In genomic region chr2:174138161-174138560, GRCh38 we compare ENCODE assay signal across 11 cellular contexts.
DNase-seq lines count a peak whose midpoint lies in the region; ATAC-seq, FAIRE-seq and TF ChIP-seq lines count a peak whose summit lies in the region.
"Had no signal": no experiment of that assay in that cellular context is flagged by ENCODE, and none has a peak within 500 bp of the region (broad histone marks: within the 10 kb centered on the region; RNA-seq: fewer than 3 reads in every experiment).

No MANE protein-coding gene starts in this region.

- no peak overlapping the region for H3K4me3 ChIP-seq in coronary artery

- peak; percentile 11 for DNase-seq in CD1c-positive myeloid dendritic cell (ENCODE audit: extremely low spot score)
- DNase-seq in HEK293T (ENCODE audit: extremely low spot score): peak; percentile 21
- DNase-seq in WTC11 (ENCODE audit: low spot score): no peak
- no peak for DNase-seq in left lobe of liver (ENCODE audit: low spot score)
- DNase-seq in coronary artery (ENCODE audit: low spot score): no peak
- DNase-seq in HTR-8/SVneo (ENCODE audit: insufficient read length, low spot score): no peak
- no peak for DNase-seq in activated naive CD4-positive, alpha-beta T cell (lab: John Stamatoyannopoulos, UW)
- DNase-seq: activated naive CD8-positive, alpha-beta T cell treated with anti-CD3 and anti-CD28 coated beads, Interleukin-2, amount 10 ng/mL, durations not matched to agents 7 days and 5 days; NCI-H345; occipital lobe had no signal

- peaks cover 21% of the 10 kb centered on the region for H3K36me3 Mint-ChIP-seq in WTC11

- H3K4me3 Mint-ChIP-seq in WTC11: no peak overlapping the region
- H3K4me3 Mint-ChIP-seq: activated naive CD8-positive, alpha-beta T cell treated with anti-CD3 and anti-CD28 coated beads, Interleukin-2, amount 10 ng/mL, durations not matched to agents 7 days and 5 days had no signal

- no peak for FAIRE-seq in HTR-8/SVneo (lab: Jason Lieb, UNC)

- H3K27ac ChIP-seq in coronary artery: no peak overlapping the region

- CTCF ChIA-PET in HEK293T (lab: Yijun Ruan, JAX): interaction anchor here (0.7 kb wide), 1 partner anchor 18 kb away, joined by 4 read pairs; no protein-coding TSS in a partner anchor
- CTCF ChIA-PET in WTC11 (lab: Charles Lee): interaction anchor here (0.9 kb wide), 1 partner anchor 206 kb away, joined by 3 read pairs; no protein-coding TSS in a partner anchor

- H3K27me3 Mint-ChIP-seq in WTC11 (ENCODE audit: low read depth): no peaks in the 10 kb centered on the region
- H3K27me3 Mint-ChIP-seq: activated naive CD8-positive, alpha-beta T cell treated with anti-CD3 and anti-CD28 coated beads, Interleukin-2, amount 10 ng/mL, durations not matched to agents 7 days and 5 days had no signal

- no peak overlapping the region for H3K27ac Mint-ChIP-seq in WTC11
- H3K27ac Mint-ChIP-seq: activated naive CD8-positive, alpha-beta T cell treated with anti-CD3 and anti-CD28 coated beads, Interleukin-2, amount 10 ng/mL, durations not matched to agents 7 days and 5 days had no signal

- peaks cover 13% of the 10 kb centered on the region for H3K9me3 Mint-ChIP-seq in WTC11
- H3K9me3 Mint-ChIP-seq: activated naive CD8-positive, alpha-beta T cell treated with anti-CD3 and anti-CD28 coated beads, Interleukin-2, amount 10 ng/mL, durations not matched to agents 7 days and 5 days had no signal

- POLR2A ChIA-PET in HEK293T (lab: Yijun Ruan, JAX) (no interaction called here), WTC11 (lab: Charles Lee) (no interaction called here)

- H3K4me1 Mint-ChIP-seq in WTC11: no peaks in the 10 kb centered on the region

- ATAC-seq in WTC11 (peak; percentile 71), left lobe of liver (peak; percentile 31), HG03520 (IDR thresholded peaks at IDR 0.05; ENCODE audit: unreplicated experiment) (no peak)

- TF ChIP-seq CTCF in WTC11 (IDR thresholded peaks at IDR 0.05) (peak; percentile 20), coronary artery (IDR thresholded peaks at IDR 0.05) (no peak)

TF ChIP-seq in HEK293T, 16 proteins besides CTCF, POLR2A, EP300 and RAD21:
- TF ChIP-seq SUZ12 (IDR thresholded peaks at IDR 0.05) (no peak), FOXK2 (IDR thresholded peaks at IDR 0.05) (no peak), L3MBTL2 (conservative IDR thresholded peaks at IDR 0.05) (no peak), SP1 (IDR thresholded peaks at IDR 0.05) (no peak), CTBP1 (IDR thresholded peaks at IDR 0.05; ENCODE audit: borderline replicate concordance) (no peak), ELF4 (IDR thresholded peaks at IDR 0.05) (no peak), ARNT (IDR thresholded peaks at IDR 0.05) (no peak), ZNF384 (IDR thresholded peaks at IDR 0.05) (no peak), TARDBP (IDR thresholded peaks at IDR 0.05) (no peak), FOXM1 (IDR thresholded peaks at IDR 0.05; ENCODE audit: borderline replicate concordance) (no peak), NFRKB (IDR thresholded peaks at IDR 0.05) (no peak), PKNOX1 (IDR thresholded peaks at IDR 0.05) (no peak), LEF1 (IDR thresholded peaks at IDR 0.05; ENCODE audit: borderline replicate concordance) (no peak), BHLHE40 (IDR thresholded peaks at IDR 0.05; ENCODE audit: borderline replicate concordance) (no peak)

TF ChIP-seq in WTC11, 78 proteins besides CTCF, POLR2A, EP300 and RAD21 (continues in another document):
- no peak for TF ChIP-seq FOXP1 (CRISPR knock-in tag; IDR thresholded peaks at IDR 0.05; ENCODE audit: borderline replicate concordance)
- TF ChIP-seq RORB (CRISPR knock-in tag; IDR thresholded peaks at IDR 0.05): no peak
- TF ChIP-seq TEAD1 (CRISPR knock-in tag; IDR thresholded peaks at IDR 0.05): no peak
- no peak for TF ChIP-seq FOXK1 (CRISPR knock-in tag; IDR thresholded peaks at IDR 0.05)
- no peak for TF ChIP-seq ZNF121 (CRISPR knock-in tag; IDR thresholded peaks at IDR 0.05)
- no peak for TF ChIP-seq USF1 (CRISPR knock-in tag; IDR thresholded peaks at IDR 0.05)
- TF ChIP-seq IRF2 (CRISPR knock-in tag; IDR thresholded peaks at IDR 0.05; ENCODE audit: borderline replicate concordance, low read depth): no peak
- TF ChIP-seq E2F5 (CRISPR knock-in tag; IDR thresholded peaks at IDR 0.05): no peak
- no peak for TF ChIP-seq EMX1 (CRISPR knock-in tag; IDR thresholded peaks at IDR 0.05)
- TF ChIP-seq CBFB (CRISPR knock-in tag; IDR thresholded peaks at IDR 0.05; ENCODE audit: low read depth): no peak
- TF ChIP-seq AFF4 (CRISPR knock-in tag; IDR thresholded peaks at IDR 0.05; ENCODE audit: borderline replicate concordance): no peak
- no peak for TF ChIP-seq KAT7 (CRISPR knock-in tag; IDR thresholded peaks at IDR 0.05; ENCODE audit: borderline replicate concordance)
- no peak for TF ChIP-seq ZNF263 (CRISPR knock-in tag; IDR thresholded peaks at IDR 0.05; ENCODE audit: low read depth)
- no peak for TF ChIP-seq ARID4B (CRISPR knock-in tag; IDR thresholded peaks at IDR 0.05; ENCODE audit: borderline replicate concordance)
- TF ChIP-seq ZNF219 (CRISPR knock-in tag; IDR thresholded peaks at IDR 0.05; ENCODE audit: borderline replicate concordance): no peak

Comparison
In these comparisons a context has a peak if more than half of its experiments do, and no peak if none do; other contexts are left out.
1. DNase-seq: peak in CD1c-positive myeloid dendritic cell (single experiment) and HEK293T (single experiment); none in WTC11 (single experiment), left lobe of liver (single experiment), coronary artery (single experiment), HTR-8/SVneo (single experiment) and activated naive CD4-positive, alpha-beta T cell (0 of 4).